In the genomic region with DNA sequence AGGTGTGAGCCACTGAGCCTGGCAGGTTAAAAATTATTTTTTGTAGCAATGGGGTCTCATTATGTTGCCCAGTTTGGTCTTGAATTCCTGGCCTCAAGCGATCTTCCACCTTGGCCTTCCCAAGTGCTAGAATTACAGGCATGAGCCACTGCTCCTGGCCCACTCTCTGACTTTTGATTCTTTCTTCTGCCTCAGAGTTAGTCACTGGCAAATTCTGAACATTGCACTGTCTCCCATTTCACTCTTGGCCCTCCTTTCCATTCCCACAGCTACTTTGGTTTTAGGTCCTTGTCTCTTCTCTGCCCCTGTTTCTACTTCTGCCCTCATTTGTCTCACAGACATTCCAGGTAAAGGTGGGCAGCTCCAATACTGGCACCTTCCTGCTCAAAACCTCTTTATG, we compare ENCODE assay signal across 16 cellular contexts.
"Had no signal": no experiment of that assay in that cellular context is flagged by ENCODE, and none has a peak within 500 bp of the region (broad histone marks: within the 10 kb centered on the region; RNA-seq: fewer than 3 reads in every experiment).

No MANE protein-coding gene starts in this region.

- H3K9me3 ChIP-seq: body of pancreas, prostate gland, testis had no signal

- H3K27me3 ChIP-seq: body of pancreas, testis had no signal

- H3K9me3 Mint-ChIP-seq: effector memory CD8-positive, alpha-beta T cell; immature natural killer cell; naive thymus-derived CD4-positive, alpha-beta T cell; stimulated activated naive CD8-positive, alpha-beta T cell treated with anti-CD3 and anti-CD28 coated beads, Interleukin-15, Interleukin-2, amounts not matched to agents 100 ng/mL and 50 ng/mL, for 24 hours had no signal

- H3K4me1 ChIP-seq: prostate gland had no signal

- H3K27ac Mint-ChIP-seq: activated CD8-positive, alpha-beta T cell treated with anti-CD3 and anti-CD28 coated beads, Interleukin-2, amount 10 ng/mL, durations not matched to agents 7 days and 5 days; effector memory CD8-positive, alpha-beta T cell; immature natural killer cell; stimulated activated naive CD8-positive, alpha-beta T cell treated with anti-CD3 and anti-CD28 coated beads, Interleukin-15, Interleukin-2, amounts not matched to agents 100 ng/mL and 50 ng/mL, for 24 hours had no signal

- H3K36me3 Mint-ChIP-seq: immature natural killer cell; naive thymus-derived CD4-positive, alpha-beta T cell had no signal

- ATAC-seq: activated CD8-positive, alpha-beta T cell treated with anti-CD3 and anti-CD28 coated beads, Interleukin-2, amount 10 ng/mL, durations not matched to agents 7 days and 5 days; body of pancreas; effector memory CD8-positive, alpha-beta T cell; naive thymus-derived CD4-positive, alpha-beta T cell had no signal

- H3K27ac ChIP-seq: body of pancreas, epithelial cell of prostate had no signal

- H3K4me3 ChIP-seq: body of pancreas, lung, prostate gland, testis had no signal

- DNase-seq: activated CD4-positive, alpha-beta T cell treated with anti-CD3 and anti-CD28 coated beads for 4 hours; activated CD8-positive, alpha-beta memory T cell treated with anti-CD3 and anti-CD28 coated beads, Interleukin-2, amount 50 U/mL, for 48 hours; activated CD8-positive, alpha-beta T cell treated with anti-CD3 and anti-CD28 coated beads, Interleukin-2, amount 10 ng/mL, durations not matched to agents 7 days and 5 days; central memory CD4-positive, alpha-beta T cell; effector memory CD8-positive, alpha-beta T cell; glutamatergic neuron; immature natural killer cell; naive thymus-derived CD4-positive, alpha-beta T cell; stimulated activated CD4-positive, alpha-beta T cell treated with anti-CD3 and anti-CD28 coated beads, Interleukin-2, amount 100 ng/mL, for 48 hours; T1000; testis had no signal

- H3K4me3 Mint-ChIP-seq: activated CD8-positive, alpha-beta T cell treated with anti-CD3 and anti-CD28 coated beads, Interleukin-2, amount 10 ng/mL, durations not matched to agents 7 days and 5 days; effector memory CD8-positive, alpha-beta T cell; immature natural killer cell; naive thymus-derived CD4-positive, alpha-beta T cell; stimulated activated naive CD8-positive, alpha-beta T cell treated with anti-CD3 and anti-CD28 coated beads, Interleukin-15, Interleukin-2, amounts not matched to agents 100 ng/mL and 50 ng/mL, for 24 hours had no signal

- H3K36me3 ChIP-seq: prostate gland had no signal
